ENCODE assay signal across 8 cellular contexts in the genomic region with DNA sequence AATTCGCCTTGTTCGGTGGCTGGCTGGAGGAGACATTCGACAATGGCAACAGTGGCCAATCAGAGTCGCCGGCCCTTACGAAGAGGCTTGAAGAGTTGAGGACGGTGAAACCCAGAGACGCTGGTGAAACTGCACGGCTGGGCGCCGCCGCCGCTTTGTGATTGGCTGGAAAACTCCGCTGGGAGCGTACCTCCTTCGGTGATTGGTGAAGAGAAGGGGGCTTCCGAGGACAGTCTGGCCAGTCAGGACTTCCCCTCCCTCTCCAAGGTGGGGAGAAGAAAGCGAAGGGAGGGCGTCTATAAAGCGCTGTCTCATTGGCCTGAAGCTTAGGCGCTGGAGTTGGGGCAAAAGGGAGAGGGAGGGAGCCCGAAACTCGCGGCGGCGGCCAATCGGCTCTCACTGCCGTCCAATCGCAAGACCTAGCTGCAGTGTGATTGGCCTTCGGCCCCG. TPM values are rescaled to one million over a fixed set of nuclear protein-coding genes. Genes with fewer than 3 reads are reported as not detected.
A peak's percentile ranks its signal among the peaks of the same experiment; 100 is the strongest.
DNase-seq lines count a peak whose midpoint lies in the region; ATAC-seq and TF ChIP-seq lines count a peak whose summit lies in the region.

No MANE protein-coding gene starts in this region.

- no peak overlapping the region for H3K4me3 Mint-ChIP-seq in activated naive CD8-positive, alpha-beta T cell

- H3K9ac ChIP-seq in HUES48 (ENCODE audit: low read depth, low read length), result peak overlapping the region; percentile 99

- H3K9me3 Mint-ChIP-seq in activated naive CD8-positive, alpha-beta T cell (ENCODE audit: low read depth), result no peaks in the 10 kb centered on the region

- no peaks in the 10 kb centered on the region for H3K27me3 Mint-ChIP-seq in activated naive CD8-positive, alpha-beta T cell

- H3K4me3 ChIP-seq in HUES48 (ENCODE audit: low read depth, low read length), result peak overlapping the region; percentile 99
- H3K4me3 ChIP-seq in uterus, result peak overlapping the region; percentile 82 to 90

- no peaks in the 10 kb centered on the region for H3K9me3 ChIP-seq in HUES48 (ENCODE audit: control insufficient read depth, insufficient read depth, low read length)
- no peaks in the 10 kb centered on the region for H3K9me3 ChIP-seq in uterus

- H3K27ac Mint-ChIP-seq in activated naive CD8-positive, alpha-beta T cell, result peak overlapping the region; percentile 92

- H3K27ac ChIP-seq in HUES48 (ENCODE audit: low read depth, low read length), result peak overlapping the region; percentile 100
- peak overlapping the region; percentile 99 to 100 for H3K27ac ChIP-seq in uterus

- H3K4me1 ChIP-seq in HUES48 (ENCODE audit: control insufficient read depth, insufficient read depth, low read length), result peaks cover 16% of the 10 kb centered on the region; the same call in 1 of the 2 replicates
- no peaks in the 10 kb centered on the region for H3K4me1 ChIP-seq in uterus

- intact Hi-C loops in uterus (cut with DNase I; ENCODE audit: low total_unique reads), result no loop called here

- H3K36me3 Mint-ChIP-seq in activated naive CD8-positive, alpha-beta T cell, result peaks cover 5% of the 10 kb centered on the region

- peaks cover 20% of the 10 kb centered on the region for H3K4me1 Mint-ChIP-seq in activated naive CD8-positive, alpha-beta T cell (ENCODE audit: low read depth)

- H3K27me3 ChIP-seq in HUES48 (ENCODE audit: control insufficient read depth, insufficient read depth, low read length), result no peaks in the 10 kb centered on the region
- H3K27me3 ChIP-seq in uterus, result no peaks in the 10 kb centered on the region

- DNase-seq in EH (ENCODE audit: low read depth), result peak; percentile 100
- DNase-seq in NK-92 treated with Interleukin-12 subunit alpha and Interleukin-12 subunit beta, amount 100 ng/mL, for 24 hours (lab: John Stamatoyannopoulos, UW), result peak; percentile 100
- peak; percentile 98 for DNase-seq in glomerular endothelial cell (ENCODE audit: extremely low read depth, low read depth, low spot score)
- DNase-seq in non-pigmented ciliary epithelial cell (ENCODE audit: low read depth), result peak; percentile 100
- DNase-seq in uterus, result peak in 1 of 2 donors; percentile 100

- no peak for TF ChIP-seq POLR2A in uterus (IDR thresholded peaks at IDR 0.05)

- TF ChIP-seq CTCF in uterus (IDR thresholded peaks at IDR 0.05), result no peak

- H3K36me3 ChIP-seq in HUES48 (ENCODE audit: control insufficient read depth, insufficient read depth, low read length) (peaks cover 13% of the 10 kb centered on the region), uterus (no peaks in the 10 kb centered on the region)

- peak; percentile 73 for ATAC-seq in GM21528 (IDR thresholded peaks at IDR 0.05; ENCODE audit: low FRiP score, unreplicated experiment)

RNA-seq across cellular contexts. Expression of a gene that starts 0.6 kb away (rescaled TPM):
- total RNA-seq in glomerular endothelial cell (50.9 and 66.8 TPM in 2 replicates), uterus (10 to 100 TPM; 13.5 to 53.8 (median 31.3) TPM)
